8 cellular contexts compared by ENCODE assay signal in genomic region chr7:152813886-152814285, GRCh38. TPM values are rescaled to one million over a fixed set of nuclear protein-coding genes. Genes with fewer than 3 reads are reported as not detected.
DNase-seq lines count a peak whose midpoint lies in the region; ATAC-seq, FAIRE-seq and TF ChIP-seq lines count a peak whose summit lies in the region.
"Not testable (repeated sequence)": the region's sequence is repeated elsewhere in the genome, so short reads cannot be mapped to it uniquely, and the experiment has no call there.

No MANE protein-coding gene starts in this region.

- H3K9me3 ChIP-seq in IMR-90 (ENCODE audit: control insufficient read depth, insufficient read depth, low read length); lower lobe of right lung; upper lobe of right lung: not testable (repeated sequence)

- not testable (repeated sequence) for H3K14ac ChIP-seq in IMR-90 (replicated peaks; ENCODE audit: low read depth, low read length)

- not testable (repeated sequence) for H3K56ac ChIP-seq in IMR-90 (ENCODE audit: extremely low read depth, insufficient read depth, low read length)

- H2BK5ac ChIP-seq in IMR-90 (ENCODE audit: low read depth, low read length, poor library complexity, severe bottlenecking) = not testable (repeated sequence)

- H3K27ac Mint-ChIP-seq in WTC11 = not testable (repeated sequence)

- H3K18ac ChIP-seq in IMR-90 (ENCODE audit: low read depth, low read length) = not testable (repeated sequence)

- not testable (repeated sequence) for H3K4me3 Mint-ChIP-seq in WTC11

- H3K4me2 ChIP-seq in IMR-90 (ENCODE audit: low read depth, low read length) = not testable (repeated sequence)

- not testable (repeated sequence) for H4K8ac ChIP-seq in IMR-90 (ENCODE audit: low read depth in 2 of 2, low read length in 2 of 2)

- H3K9ac ChIP-seq in IMR-90 (ENCODE audit: low read depth, low read length) = not testable (repeated sequence)

- in situ Hi-C loops in IMR-90 (cut with MboI; ENCODE audit: low sequenced_read_pairs) = loop anchor here (25.0 kb wide), 1 partner anchor 477 kb away; no protein-coding TSS in a partner anchor

- not testable (repeated sequence) for H3K27me3 ChIP-seq in IMR-90 (ENCODE audit: control insufficient read depth, insufficient read depth, low read length); bronchial epithelial cell (ENCODE audit: control insufficient read depth, insufficient read depth, low read length); lower lobe of right lung (ENCODE audit: low read depth); upper lobe of right lung

- dilution Hi-C loops in IMR-90 (cut with HindIII; ENCODE audit: low sequenced_read_pairs, unreplicated experiment) = not testable (repeated sequence)

- H2BK20ac ChIP-seq in IMR-90 (ENCODE audit: low read depth, low read length) = not testable (repeated sequence)

- not testable (repeated sequence) for H4K20me1 ChIP-seq in IMR-90 (ENCODE audit: insufficient read depth, low read length)

- H4K5ac ChIP-seq in IMR-90 (ENCODE audit: low read depth, low read length) = not testable (repeated sequence)

- intact Hi-C loops in IMR-90 (cut with micrococcal nuclease); Right ventricle myocardium superior (cut with DNase I); left ventricle myocardium superior (cut with micrococcal nuclease); lower lobe of right lung (cut with DNase I); upper lobe of right lung (cut with DNase I): not testable (repeated sequence)

- not testable (repeated sequence) for H3K4me1 ChIP-seq in IMR-90 (ENCODE audit: control insufficient read depth, insufficient read depth, low read length); lower lobe of right lung; upper lobe of right lung

- not testable (repeated sequence) for H3K36me3 ChIP-seq in IMR-90 (ENCODE audit: control insufficient read depth, insufficient read depth, low read length); bronchial epithelial cell (ENCODE audit: control insufficient read depth, insufficient read depth, low read length); lower lobe of right lung; upper lobe of right lung

- H2BK120ac ChIP-seq in IMR-90 (ENCODE audit: low read depth, low read length) = not testable (repeated sequence)

- H3K4ac ChIP-seq in IMR-90 (ENCODE audit: low read depth, low read length) = not testable (repeated sequence)

- not testable (repeated sequence) for H3K79me1 ChIP-seq in IMR-90 (ENCODE audit: low read depth in 1 of 2, low read length in 2 of 2)

- H3K36me3 Mint-ChIP-seq in WTC11 = not testable (repeated sequence)

- not testable (repeated sequence) for H3K4me3 ChIP-seq in IMR-90 (ENCODE audit: insufficient read depth, low read depth, low read length); bronchial epithelial cell (ENCODE audit: low read depth, low read length); lower lobe of right lung; upper lobe of right lung

- H3K4me1 Mint-ChIP-seq in WTC11 = not testable (repeated sequence)

- FAIRE-seq in bronchial epithelial cell (lab: Jason Lieb, UNC) = peak; percentile 32

- H3K27ac ChIP-seq in IMR-90 (ENCODE audit: insufficient read depth, low read length); lower lobe of right lung; upper lobe of right lung: not testable (repeated sequence)

- ATAC-seq in IMR-90 (ENCODE audit: low read depth) (peak; percentile 77), WTC11 (peak; percentile 92), Right ventricle myocardium superior (ENCODE audit: poor library complexity) (peak; percentile 79), left ventricle myocardium superior (peak; percentile 79), left lobe of liver (peak; percentile 91), lower lobe of right lung (peak; percentile 72 to 83), upper lobe of right lung (peak; percentile 85)

- no CpG with 5 or more reads among the region's 10 CpGs for WGBS in IMR-90 (ENCODE audit: extremely low coverage in 2 of 2, insufficient read length in 1 of 2), 2 experiments

- BruUV-seq in IMR-90 (replicated peaks; lab: Mats Ljungman, UMichigan) = not testable (repeated sequence)

- TF ChIP-seq CTCF in IMR-90 (conservative IDR thresholded peaks at IDR 0.05; ENCODE audit: low read depth, low read length); WTC11 (IDR thresholded peaks at IDR 0.05); bronchial epithelial cell (IDR thresholded peaks at IDR 0.05; ENCODE audit: insufficient read depth, low read length, severe bottlenecking); lower lobe of right lung (IDR thresholded peaks at IDR 0.05); upper lobe of right lung (IDR thresholded peaks at IDR 0.05): not testable (repeated sequence)

- DNase-seq in IMR-90; WTC11 (ENCODE audit: low spot score); bronchial epithelial cell (ENCODE audit: low read depth); Right ventricle myocardium superior; left ventricle myocardium superior; left lobe of liver (ENCODE audit: low spot score); lower lobe of right lung; upper lobe of right lung: not testable (repeated sequence)

- CTCF ChIA-PET in IMR-90 (lab: Yijun Ruan, JAX); WTC11 (lab: Charles Lee): not testable (repeated sequence)

- not testable (repeated sequence) for TF ChIP-seq RAD21 in IMR-90 (IDR thresholded peaks at IDR 0.05; ENCODE audit: low read length)

- H2BK15ac ChIP-seq in IMR-90 (ENCODE audit: low read depth, low read length) = not testable (repeated sequence)

- H2AFZ ChIP-seq in IMR-90 (replicated peaks; ENCODE audit: low read length, poor library complexity) = not testable (repeated sequence)

- POLR2A ChIA-PET in IMR-90 (lab: Charles Lee; ENCODE audit: unreplicated experiment); WTC11 (lab: Charles Lee): not testable (repeated sequence)

- TF ChIP-seq POLR2A in IMR-90 (IDR thresholded peaks at IDR 0.05; ENCODE audit: low read depth, low read length) = not testable (repeated sequence)

- H2AK9ac ChIP-seq in IMR-90 (replicated peaks; ENCODE audit: low read depth, low read length, poor library complexity) = not testable (repeated sequence)

- not testable (repeated sequence) for H4K91ac ChIP-seq in IMR-90 (ENCODE audit: insufficient read depth, low read depth, low read length)

- not testable (repeated sequence) for H3K9me3 Mint-ChIP-seq in WTC11

- not testable (repeated sequence) for H3K27me3 Mint-ChIP-seq in WTC11 (ENCODE audit: low read depth)

- not testable (repeated sequence) for H3K23ac ChIP-seq in IMR-90 (ENCODE audit: low read depth, low read length)

- H3K9me1 ChIP-seq in IMR-90 (ENCODE audit: insufficient read depth, low read length) = not testable (repeated sequence)

- not testable (repeated sequence) for H2AK5ac ChIP-seq in IMR-90 (ENCODE audit: low read depth, low read length)

RNA-seq across cellular contexts. Expression of gene ACTR3B, which starts 54.3 kb away (rescaled TPM):
- 3.0 and 4.2 TPM in 2 replicates for total RNA-seq in IMR-90 (2012; rRNA removed)
- 5.0 and 6.1 TPM in 2 replicates for polyA plus RNA-seq in IMR-90 (2012; rRNA removed)
- 5.0 and 7.5 TPM in 2 replicates for polyA plus RNA-seq in IMR-90 (2012; cell fraction: cytosol; rRNA removed)
- 8.2 and 13.0 TPM in 2 replicates for polyA plus RNA-seq in IMR-90 (2012; cell fraction: nucleus; rRNA removed; ENCODE audit: low replicate concordance)
- total RNA-seq in WTC11 (2021) = 28.2 to 31.5 TPM (median 29.3 TPM) in 3 replicates
- total RNA-seq in bronchial epithelial cell = 6.1 and 7.3 TPM in 2 replicates
- 8.1 TPM for total RNA-seq in Right ventricle myocardium superior
- total RNA-seq in left ventricle myocardium superior = 10.2 TPM
- 6.5 TPM for total RNA-seq in left lobe of liver
- total RNA-seq in lower lobe of right lung = 5.7 TPM
- total RNA-seq in upper lobe of right lung = 7.3 TPM
